Comparison of ENCODE assay signal across 1 cellular context in genomic region chrX:119763836-119764387, GRCh38.
TF ChIP-seq lines count a peak whose summit lies in the region.

No MANE protein-coding gene starts in this region.

TF ChIP-seq in WTC11, 78 proteins besides CTCF, POLR2A, EP300 and RAD21 (continued from another document):
- TF ChIP-seq, protein P1, sequence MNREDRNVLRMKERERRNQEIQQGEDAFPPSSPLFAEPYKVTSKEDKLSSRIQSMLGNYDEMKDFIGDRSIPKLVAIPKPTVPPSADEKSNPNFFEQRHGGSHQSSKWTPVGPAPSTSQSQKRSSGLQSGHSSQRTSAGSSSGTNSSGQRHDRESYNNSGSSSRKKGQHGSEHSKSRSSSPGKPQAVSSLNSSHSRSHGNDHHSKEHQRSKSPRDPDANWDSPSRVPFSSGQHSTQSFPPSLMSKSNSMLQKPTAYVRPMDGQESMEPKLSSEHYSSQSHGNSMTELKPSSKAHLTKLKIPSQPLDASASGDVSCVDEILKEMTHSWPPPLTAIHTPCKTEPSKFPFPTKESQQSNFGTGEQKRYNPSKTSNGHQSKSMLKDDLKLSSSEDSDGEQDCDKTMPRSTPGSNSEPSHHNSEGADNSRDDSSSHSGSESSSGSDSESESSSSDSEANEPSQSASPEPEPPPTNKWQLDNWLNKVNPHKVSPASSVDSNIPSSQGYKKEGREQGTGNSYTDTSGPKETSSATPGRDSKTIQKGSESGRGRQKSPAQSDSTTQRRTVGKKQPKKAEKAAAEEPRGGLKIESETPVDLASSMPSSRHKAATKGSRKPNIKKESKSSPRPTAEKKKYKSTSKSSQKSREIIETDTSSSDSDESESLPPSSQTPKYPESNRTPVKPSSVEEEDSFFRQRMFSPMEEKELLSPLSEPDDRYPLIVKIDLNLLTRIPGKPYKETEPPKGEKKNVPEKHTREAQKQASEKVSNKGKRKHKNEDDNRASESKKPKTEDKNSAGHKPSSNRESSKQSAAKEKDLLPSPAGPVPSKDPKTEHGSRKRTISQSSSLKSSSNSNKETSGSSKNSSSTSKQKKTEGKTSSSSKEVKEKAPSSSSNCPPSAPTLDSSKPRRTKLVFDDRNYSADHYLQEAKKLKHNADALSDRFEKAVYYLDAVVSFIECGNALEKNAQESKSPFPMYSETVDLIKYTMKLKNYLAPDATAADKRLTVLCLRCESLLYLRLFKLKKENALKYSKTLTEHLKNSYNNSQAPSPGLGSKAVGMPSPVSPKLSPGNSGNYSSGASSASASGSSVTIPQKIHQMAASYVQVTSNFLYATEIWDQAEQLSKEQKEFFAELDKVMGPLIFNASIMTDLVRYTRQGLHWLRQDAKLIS (CRISPR knock-in tag; IDR thresholded peaks at IDR 0.05; ENCODE audit: borderline replicate concordance) = no peak
- TF ChIP-seq ZNF138 (CRISPR knock-in tag; conservative IDR thresholded peaks at IDR 0.05) (no peak), PRRX2 (CRISPR knock-in tag; IDR thresholded peaks at IDR 0.05) (no peak), JUN (CRISPR knock-in tag; IDR thresholded peaks at IDR 0.05) (no peak)
